Comparison of ENCODE assay signal across 16 cellular contexts in the genomic region with DNA sequence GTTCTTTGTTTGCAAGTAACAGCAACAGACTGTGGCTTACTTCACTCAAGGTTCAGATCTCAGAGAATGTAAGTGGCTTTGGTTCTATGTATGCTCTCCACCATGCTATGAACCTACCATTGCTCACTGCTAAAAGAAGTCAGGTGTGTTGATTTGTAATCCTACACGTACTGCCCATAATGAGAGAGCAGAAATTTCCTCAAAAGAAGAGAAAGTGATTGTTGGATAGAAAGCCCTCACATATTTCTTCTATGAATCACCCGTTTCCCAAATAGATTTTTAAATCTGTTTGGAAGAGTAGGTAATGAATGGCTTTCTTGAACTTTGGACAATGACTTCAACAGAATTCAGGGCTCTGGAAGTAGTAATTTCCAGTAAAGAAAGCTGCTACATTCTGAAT.
DNase-seq lines count a peak whose midpoint lies in the region; FAIRE-seq and TF ChIP-seq lines count a peak whose summit lies in the region.
"Had no signal": no experiment of that assay in that cellular context is flagged by ENCODE, and none has a peak within 500 bp of the region (broad histone marks: within the 10 kb centered on the region; RNA-seq: fewer than 3 reads in every experiment).

No MANE protein-coding gene starts in this region.

- no peak for DNase-seq in Karpas-422
- DNase-seq in astrocyte (ENCODE audit: low read depth): peak; percentile 1
- peak; percentile 13 for DNase-seq in glomerular visceral epithelial cell (ENCODE audit: extremely low spot score)
- peak; percentile 9 for DNase-seq in urothelium cell line (ENCODE audit: low spot score)
- no peak for DNase-seq in activated naive CD4-positive, alpha-beta T cell treated with Interleukin-2 at 50 U/mL for 16 hours
- no peak for DNase-seq in Peyer's patch
- no peak for DNase-seq in MG63
- DNase-seq: ACHN, C1 segment of cervical spinal cord, DND-41, KG1, NCI-H1436 treated with DMSO at 0.1 percent for 48 hours, NCI-H2081, SHP77 had no signal

- no peak overlapping the region for H3K27ac Mint-ChIP-seq in astrocyte (ENCODE audit: unreplicated experiment)

- no peaks in the 10 kb centered on the region for H3K9me2 ChIP-seq in Karpas-422 (replicated peaks; ENCODE audit: insufficient read depth, low read length)

- no peaks in the 10 kb centered on the region for H3K4me1 Mint-ChIP-seq in astrocyte (ENCODE audit: low read depth, unreplicated experiment)

- peak overlapping the region; percentile 99 for H3K27ac ChIP-seq in Karpas-422 (ENCODE audit: low read length)
- no peak overlapping the region for H3K27ac ChIP-seq in astrocyte (ENCODE audit: low read depth, low read length)
- no peak overlapping the region for H3K27ac ChIP-seq in Peyer's patch
- H3K27ac ChIP-seq: SK-N-MC had no signal

- H2AFZ ChIP-seq in Karpas-422 (ENCODE audit: low read length) (no peak overlapping the region), astrocyte (ENCODE audit: low read depth, low read length) (no peak overlapping the region)

- no peaks in the 10 kb centered on the region for H3K9me3 Mint-ChIP-seq in astrocyte (ENCODE audit: unreplicated experiment)

- H3K27me3 ChIP-seq in Karpas-422 (ENCODE audit: low read length): no peaks in the 10 kb centered on the region
- H3K27me3 ChIP-seq in astrocyte (ENCODE audit: insufficient read depth, low read length): no peaks in the 10 kb centered on the region
- H3K27me3 ChIP-seq in Peyer's patch: no peaks in the 10 kb centered on the region
- H3K27me3 ChIP-seq in MG63: no peaks in the 10 kb centered on the region

- H3K9ac ChIP-seq in Karpas-422 (ENCODE audit: low read length): no peak overlapping the region
- no peak overlapping the region for H3K9ac ChIP-seq in astrocyte (ENCODE audit: low read length)

- H3K4me3 ChIP-seq in Karpas-422 (ENCODE audit: low read length): no peak overlapping the region
- no peak overlapping the region for H3K4me3 ChIP-seq in astrocyte (ENCODE audit: insufficient read depth, low read depth, low read length)
- no peak overlapping the region for H3K4me3 ChIP-seq in Peyer's patch
- H3K4me3 ChIP-seq in MG63: no peak overlapping the region
- H3K4me3 ChIP-seq: SK-N-MC had no signal

- no peaks in the 10 kb centered on the region for H3K9me3 ChIP-seq in Karpas-422 (ENCODE audit: low read length)
- H3K9me3 ChIP-seq in astrocyte (ENCODE audit: insufficient read depth, low read depth, low read length): no peaks in the 10 kb centered on the region
- H3K9me3 ChIP-seq in Peyer's patch: no peaks in the 10 kb centered on the region
- H3K9me3 ChIP-seq in MG63: no peaks in the 10 kb centered on the region

- H3K4me2 ChIP-seq in Karpas-422 (ENCODE audit: low read depth, low read length, poor library complexity, severe bottlenecking) (no peak overlapping the region), astrocyte (ENCODE audit: low read length) (no peak overlapping the region)

- no peak for FAIRE-seq in astrocyte (lab: Jason Lieb, UNC)
- no peak for FAIRE-seq in urothelium cell line (lab: Jason Lieb, UNC)
- FAIRE-seq: G401.6 had no signal

- TF ChIP-seq POLR2A in Peyer's patch (IDR thresholded peaks at IDR 0.05): no peak

- TF ChIP-seq CTCF in astrocyte (IDR thresholded peaks at IDR 0.05; ENCODE audit: insufficient read depth, low read depth, low read length) (no peak), Peyer's patch (IDR thresholded peaks at IDR 0.05) (no peak)

- peaks cover 82% of the 10 kb centered on the region for H3K4me1 ChIP-seq in Karpas-422 (ENCODE audit: low read length)
- no peaks in the 10 kb centered on the region for H3K4me1 ChIP-seq in astrocyte (ENCODE audit: insufficient read depth, low read length)
- H3K4me1 ChIP-seq in Peyer's patch: no peaks in the 10 kb centered on the region

- peaks cover 23% of the 10 kb centered on the region for H3K79me2 ChIP-seq in Karpas-422 (ENCODE audit: low read length)
- H3K79me2 ChIP-seq in astrocyte (ENCODE audit: insufficient read depth, low read length): no peaks in the 10 kb centered on the region

- no peaks in the 10 kb centered on the region for H3K36me3 Mint-ChIP-seq in astrocyte (ENCODE audit: low read depth, unreplicated experiment)

- peaks cover 69% of the 10 kb centered on the region for H3K36me3 ChIP-seq in Karpas-422 (ENCODE audit: insufficient read depth, low read length)
- no peaks in the 10 kb centered on the region for H3K36me3 ChIP-seq in astrocyte (ENCODE audit: insufficient read depth, low read length)
- H3K36me3 ChIP-seq in Peyer's patch: no peaks in the 10 kb centered on the region
- no peaks in the 10 kb centered on the region for H3K36me3 ChIP-seq in MG63

- no peak overlapping the region for H3K4me3 Mint-ChIP-seq in astrocyte (ENCODE audit: unreplicated experiment)

- H3K27me3 Mint-ChIP-seq in astrocyte (ENCODE audit: low read depth, unreplicated experiment): no peaks in the 10 kb centered on the region

- H4K20me1 ChIP-seq in Karpas-422 (ENCODE audit: insufficient read depth, low read depth, low read length) (no peaks in the 10 kb centered on the region), astrocyte (ENCODE audit: insufficient read depth, low read length) (no peaks in the 10 kb centered on the region)

Comparison
In these comparisons a context has a peak if more than half of its experiments do, and no peak if none do; other contexts are left out.
1. DNase-seq: peak in astrocyte (single experiment), glomerular visceral epithelial cell (single experiment) and urothelium cell line (single experiment); none in Karpas-422 (single experiment), activated naive CD4-positive, alpha-beta T cell treated with Interleukin-2 at 50 U/mL for 16 hours (single experiment), Peyer's patch (0 of 3) and MG63 (single experiment).